In the genomic region with DNA sequence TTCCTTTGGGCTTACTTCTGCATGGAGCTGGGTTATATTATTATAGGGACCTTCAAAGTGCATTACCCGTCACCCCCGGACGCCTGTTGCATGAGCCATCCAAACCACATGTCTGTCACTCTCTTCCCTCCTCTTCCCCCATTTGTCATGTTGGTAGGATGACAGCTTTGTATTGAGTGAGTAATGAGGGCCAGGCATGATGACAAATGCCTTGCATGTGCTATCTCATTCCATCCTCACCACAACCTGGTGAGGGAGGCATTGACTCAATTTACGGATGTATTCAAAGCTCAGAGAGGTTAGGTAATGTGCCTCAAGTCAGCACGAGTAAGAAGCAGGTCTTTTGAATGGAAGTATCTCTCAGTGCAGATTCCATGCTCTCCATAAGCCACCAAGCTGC, we compare ENCODE assay signal across 12 cellular contexts.
DNase-seq lines count a peak whose midpoint lies in the region; ATAC-seq and TF ChIP-seq lines count a peak whose summit lies in the region.
"Had no signal": no experiment of that assay in that cellular context is flagged by ENCODE, and none has a peak within 500 bp of the region (broad histone marks: within the 10 kb centered on the region; RNA-seq: fewer than 3 reads in every experiment).

No MANE protein-coding gene starts in this region.

- H3K27ac Mint-ChIP-seq in Calu3 (ENCODE audit: unreplicated experiment): no peak overlapping the region

- no TSS peak for BruUV-seq in Calu3 (replicated peaks; lab: Mats Ljungman, UMichigan)

- H3K4me3 ChIP-seq in WERI-Rb-1 (ENCODE audit: low read depth, low read length): no peak overlapping the region
- H3K4me3 ChIP-seq: hepatocyte had no signal

- no peaks in the 10 kb centered on the region for H3K36me3 Mint-ChIP-seq in Calu3 (ENCODE audit: insufficient read depth, unreplicated experiment)

- no peaks in the 10 kb centered on the region for H3K9me3 ChIP-seq in WERI-Rb-1 (ENCODE audit: severe bottlenecking)

- intact Hi-C loops in Calu3 (cut with micrococcal nuclease; ENCODE audit: unreplicated experiment): no loop called here

- H3K36me3 ChIP-seq in WERI-Rb-1: no peaks in the 10 kb centered on the region

- CTCF ChIA-PET in Calu3 (lab: Charles Lee): interaction anchor here (1.0 to 1.1 kb wide), 2 partner anchors 140 to 343 kb away, joined by 4 to 5 read pairs; no protein-coding TSS in a partner anchor

- no peaks in the 10 kb centered on the region for H3K27me3 Mint-ChIP-seq in Calu3 (ENCODE audit: unreplicated experiment)

- no peak overlapping the region for H3K4me3 Mint-ChIP-seq in Calu3 (ENCODE audit: low read depth, unreplicated experiment)

- no peaks in the 10 kb centered on the region for H3K27me3 ChIP-seq in WERI-Rb-1 (ENCODE audit: insufficient read depth, low read depth, severe bottlenecking)
- H3K27me3 ChIP-seq: hepatocyte had no signal

- DNase-seq in Calu3: peak; percentile 14
- peak; percentile 56 for DNase-seq in HPDE6-E6E7 (ENCODE audit: extremely low spot score)
- DNase-seq in UCSD-AML1 (lab: John Stamatoyannopoulos, UW; ENCODE audit: unreplicated experiment): peak; percentile 48
- peak; percentile 99 for DNase-seq in kidney tubule cell (ENCODE audit: low spot score)
- no peak for DNase-seq in WERI-Rb-1
- DNase-seq in NCI-H748 (lab: John Stamatoyannopoulos, UW; ENCODE audit: unreplicated experiment): no peak
- no peak for DNase-seq in NCI-H146 (lab: John Stamatoyannopoulos, UW)
- DNase-seq: DMS53, NCI-H1694 treated with DMSO at 0.1 percent for 48 hours, Right ventricle myocardium superior had no signal

- no peaks in the 10 kb centered on the region for H3K9me3 Mint-ChIP-seq in Calu3 (ENCODE audit: low read depth, unreplicated experiment)

- TF ChIP-seq CTCF in Calu3 (IDR thresholded peaks at IDR 0.05; ENCODE audit: unreplicated experiment): no peak
- no peak for TF ChIP-seq CTCF in WERI-Rb-1 (IDR thresholded peaks at IDR 0.05; ENCODE audit: low read depth, low read length)

- H3K4me1 Mint-ChIP-seq in Calu3 (ENCODE audit: low read depth, unreplicated experiment): no peaks in the 10 kb centered on the region

- no peak overlapping the region for H3K27ac ChIP-seq in WERI-Rb-1
- H3K27ac ChIP-seq: hepatocyte had no signal

- ATAC-seq in GM18519 (IDR thresholded peaks at IDR 0.05; ENCODE audit: low FRiP score, unreplicated experiment): no peak

Comparison
In these comparisons a context has a peak if more than half of its experiments do, and no peak if none do; other contexts are left out.
1. DNase-seq: peak in Calu3 (single experiment), HPDE6-E6E7 (single experiment), UCSD-AML1 (single experiment) and kidney tubule cell (single experiment); none in WERI-Rb-1 (single experiment), NCI-H748 (single experiment) and NCI-H146 (single experiment).